33 cellular contexts compared by ENCODE assay signal in genomic region chr13:35411059-35411744, GRCh38.
DNase-seq lines count a peak whose midpoint lies in the region; ATAC-seq, FAIRE-seq and TF ChIP-seq lines count a peak whose summit lies in the region.
"Had no signal": no experiment of that assay in that cellular context is flagged by ENCODE, and none has a peak within 500 bp of the region (broad histone marks: within the 10 kb centered on the region; RNA-seq: fewer than 3 reads in every experiment).

No MANE protein-coding gene starts in this region.

- H3K27ac ChIP-seq in HepG2 (ENCODE audit: extremely low read length, insufficient read depth, low read length) (no peak overlapping the region), right lobe of liver (no peak overlapping the region), psoas muscle (no peak overlapping the region)
- H3K27ac ChIP-seq: 22Rv1; A549; BLaER1; BLaER1 treated with 17β-estradiol and CSF1 and Interleukin-3, amounts not matched to agents 10 nM and 100 nM; C4-2B had no signal

- ATAC-seq in HepG2: peak; percentile 63
- peak in 3 of 4 donors; percentile 39 to 66 (median 56) for ATAC-seq in right lobe of liver
- no peak for ATAC-seq in psoas muscle
- ATAC-seq: A549; CD8-positive, alpha-beta T cell had no signal

- intact Hi-C loops in HepG2 (cut with micrococcal nuclease; ENCODE audit: unreplicated experiment): no loop called here
- intact Hi-C loops in right lobe of liver (cut with DNase I): no loop called here
- intact Hi-C loops in psoas muscle (cut with DNase I): no loop called here

- H3K4me3 ChIP-seq in bronchial epithelial cell (ENCODE audit: low read depth, low read length) (no peak overlapping the region), HepG2 (replicated peaks in 1 of 3; ENCODE audit: insufficient read depth in 1 of 3, low read depth in 2 of 3, low read length in 3 of 3) (no peak overlapping the region), right lobe of liver (no peak overlapping the region), psoas muscle (no peak overlapping the region)
- H3K4me3 ChIP-seq: A549; BLaER1; BLaER1 treated with 17β-estradiol and CSF1 and Interleukin-3, amounts not matched to agents 10 nM and 100 nM had no signal

- no peaks in the 10 kb centered on the region for H4K20me1 ChIP-seq in HepG2 (ENCODE audit: insufficient read depth, low read length)
- H4K20me1 ChIP-seq: BLaER1; BLaER1 treated with 17β-estradiol and CSF1 and Interleukin-3, amounts not matched to agents 10 nM and 100 nM had no signal

- no peak overlapping the region for H2AFZ ChIP-seq in HepG2 (ENCODE audit: low read length)

- no peak for TF ChIP-seq RAD21 in HepG2 (CRISPR knock-in tag; IDR thresholded peaks at IDR 0.05)

- in situ Hi-C loops in HepG2 (cut with HindIII; ENCODE audit: extremely low pct_ligation_motif_present, low pct_unique_long_range_greater_than_20kb): no loop called here

- H3K4me2 ChIP-seq in HepG2 (ENCODE audit: low read depth, low read length): no peak overlapping the region
- H3K4me2 ChIP-seq: A549; BLaER1; BLaER1 treated with 17β-estradiol and CSF1 and Interleukin-3, amounts not matched to agents 10 nM and 100 nM had no signal

- H3K4me1 ChIP-seq in HepG2 (ENCODE audit: insufficient read depth, low read length): peaks cover 42% of the 10 kb centered on the region
- H3K4me1 ChIP-seq in right lobe of liver: no peaks in the 10 kb centered on the region
- no peaks in the 10 kb centered on the region for H3K4me1 ChIP-seq in psoas muscle
- H3K4me1 ChIP-seq: A549; BE2C; BLaER1; BLaER1 treated with 17β-estradiol and CSF1 and Interleukin-3, amounts not matched to agents 10 nM and 100 nM; Caco-2 had no signal

- H3K79me2 ChIP-seq in HepG2 (ENCODE audit: insufficient read depth, low read length): no peaks in the 10 kb centered on the region

- peak; percentile 40 for FAIRE-seq in bronchial epithelial cell (lab: Jason Lieb, UNC)
- no peak for FAIRE-seq in HepG2 (lab: Jason Lieb, UNC)
- FAIRE-seq: A204.1, A549, D721Med had no signal

- TF ChIP-seq CTCF in bronchial epithelial cell (IDR thresholded peaks at IDR 0.05; ENCODE audit: insufficient read depth, low read length, severe bottlenecking) (no peak), HepG2 (CRISPR knock-in tag; IDR thresholded peaks at IDR 0.05) (no peak), right lobe of liver (IDR thresholded peaks at IDR 0.05) (no peak), psoas muscle (IDR thresholded peaks at IDR 0.05) (no peak), GM20000 (IDR thresholded peaks at IDR 0.05; ENCODE audit: extremely low read depth, missing control alignments) (no peak)

- H3K36me3 ChIP-seq in bronchial epithelial cell (ENCODE audit: control insufficient read depth, insufficient read depth, low read length) (no peaks in the 10 kb centered on the region), HepG2 (replicated peaks in 1 of 2; ENCODE audit: control insufficient read depth in 1 of 2, insufficient read depth in 2 of 2, low read length in 2 of 2) (no peaks in the 10 kb centered on the region), right lobe of liver (no peaks in the 10 kb centered on the region), psoas muscle (ENCODE audit: insufficient read depth in 1 of 2, low read depth in 1 of 2) (no peaks in the 10 kb centered on the region)
- H3K36me3 ChIP-seq: BE2C; BLaER1; BLaER1 treated with 17β-estradiol and CSF1 and Interleukin-3, amounts not matched to agents 10 nM and 100 nM had no signal

- POLR2A ChIA-PET in HepG2 (lab: Yijun Ruan, JAX): no interaction called here

- TF ChIP-seq EP300 in HepG2 (IDR thresholded peaks at IDR 0.05; ENCODE audit: low read depth in 2 of 2, low read length in 2 of 2) (no peak), HepG2 (CRISPR knock-in tag; IDR thresholded peaks at IDR 0.05; ENCODE audit: borderline replicate concordance) (no peak)

- H3K9me3 ChIP-seq in HepG2 (ENCODE audit: low read length) (no peaks in the 10 kb centered on the region), right lobe of liver (no peaks in the 10 kb centered on the region), psoas muscle (no peaks in the 10 kb centered on the region)
- H3K9me3 ChIP-seq: A549; BE2C; BLaER1; BLaER1 treated with 17β-estradiol and CSF1 and Interleukin-3, amounts not matched to agents 10 nM and 100 nM; Caco-2 had no signal

- no peak overlapping the region for H3K9ac ChIP-seq in HepG2 (ENCODE audit: insufficient read depth, low read depth, low read length)
- H3K9ac ChIP-seq: BLaER1; BLaER1 treated with 17β-estradiol and CSF1 and Interleukin-3, amounts not matched to agents 10 nM and 100 nM had no signal

- CTCF ChIA-PET in HepG2 (lab: Yijun Ruan, JAX; ENCODE audit: low intra/inter-chr PET ratio, low total read pairs): no interaction called here

- H3K27me3 ChIP-seq in bronchial epithelial cell (ENCODE audit: control insufficient read depth, insufficient read depth, low read length) (no peaks in the 10 kb centered on the region), HepG2 (ENCODE audit: control insufficient read depth in 1 of 2, insufficient read depth in 2 of 2, low read length in 2 of 2) (no peaks in the 10 kb centered on the region), right lobe of liver (no peaks in the 10 kb centered on the region), psoas muscle (ENCODE audit: insufficient read depth in 3 of 3, low read length in 2 of 3) (no peaks in the 10 kb centered on the region)
- H3K27me3 ChIP-seq: BE2C; BLaER1; BLaER1 treated with 17β-estradiol and CSF1 and Interleukin-3, amounts not matched to agents 10 nM and 100 nM had no signal

- no peak for DNase-seq in bronchial epithelial cell (ENCODE audit: low read depth)
- no peak for DNase-seq in HepG2 (ENCODE audit: low spot score)
- DNase-seq in right lobe of liver: no peak
- DNase-seq in psoas muscle: no peak
- DNase-seq in CD1c-positive myeloid dendritic cell (ENCODE audit: extremely low spot score): no peak
- no peak for DNase-seq in GM20000 (ENCODE audit: low spot score)
- DNase-seq: 8988T; ACHN; AML-193; BE2C; C1 segment of cervical spinal cord; Caco-2; Calu3; CD4-positive, alpha-beta memory T cell; CD4-positive, alpha-beta T cell; CD4-positive, CD25-positive, alpha-beta regulatory T cell; CD8-positive, alpha-beta memory T cell; CD8-positive, alpha-beta T cell; COR-L47; DMS 273 treated with DMSO at 0.1 percent for 48 hours; DMS153; DMS53; DMS79; DMS79 treated with DMSO at 0.1 percent for 48 hours; DND-41; EL had no signal

- 26% methylated on average over 2 of the region's 2 CpGs for WGBS in HepG2 (ENCODE audit: low lambda C conversion rate)
- 38% methylated on average over 2 of the region's 2 CpGs for WGBS in right lobe of liver (ENCODE audit: insufficient coverage, low coverage, low lambda C conversion rate, missing lambda C conversion rate)
- WGBS in psoas muscle, 3 donors: 92 to 96% (median 94%) methylated on average over 2 of the region's 2 CpGs

- no TSS peak for BruUV-seq in HepG2 (replicated peaks; lab: Mats Ljungman, UMichigan)

- no peak for TF ChIP-seq POLR2A in HepG2 (IDR thresholded peaks at IDR 0.05; ENCODE audit: insufficient read depth in 1 of 2, low read depth in 2 of 2, low read length in 2 of 2)
- no peak for TF ChIP-seq POLR2A in right lobe of liver (IDR thresholded peaks at IDR 0.05)

TF ChIP-seq in HepG2, 621 proteins besides CTCF, POLR2A, EP300 and RAD21 (continues in another document):
- TF ChIP-seq TEAD2 (CRISPR knock-in tag; IDR thresholded peaks at IDR 0.05): no peak
- TF ChIP-seq ZNF660 (CRISPR knock-in tag; IDR thresholded peaks at IDR 0.05; ENCODE audit: borderline replicate concordance, low read depth): no peak
- TF ChIP-seq MEIS2 (CRISPR knock-in tag; IDR thresholded peaks at IDR 0.05): no peak
- peak; percentile 64 for TF ChIP-seq ONECUT2 (CRISPR knock-in tag; IDR thresholded peaks at IDR 0.05)
- TF ChIP-seq ZKSCAN5 (CRISPR knock-in tag; IDR thresholded peaks at IDR 0.05): 0 out of 2 replicates have a peak, but pooled peaks have one; percentile 68
- no peak; the same call in 1 of the 2 replicates for TF ChIP-seq FOXP1 (IDR thresholded peaks at IDR 0.05)
- TF ChIP-seq FOXP1 (CRISPR knock-in tag; IDR thresholded peaks at IDR 0.05): no peak
- no peak for TF ChIP-seq HDAC2 (CRISPR knock-in tag; IDR thresholded peaks at IDR 0.05)
- no peak for TF ChIP-seq ZNF354B (CRISPR knock-in tag; IDR thresholded peaks at IDR 0.05)
- no peak for TF ChIP-seq BCL3 (CRISPR knock-in tag; IDR thresholded peaks at IDR 0.05)
- no peak for TF ChIP-seq NCOA2 (CRISPR knock-in tag; IDR thresholded peaks at IDR 0.05)
- TF ChIP-seq ZNF569 (CRISPR knock-in tag; IDR thresholded peaks at IDR 0.05; ENCODE audit: borderline replicate concordance): no peak
- TF ChIP-seq ZNF121 (CRISPR knock-in tag; IDR thresholded peaks at IDR 0.05): 0 out of 2 replicates have a peak, but pooled peaks have one; percentile 13
- 0 out of 2 replicates have a peak, but pooled peaks have one; percentile 35 for TF ChIP-seq PHF21A (CRISPR knock-in tag; IDR thresholded peaks at IDR 0.05)
- TF ChIP-seq ZBTB43 (CRISPR knock-in tag; conservative IDR thresholded peaks at IDR 0.05): no peak

Comparison
In these comparisons a context has a peak if more than half of its experiments do, and no peak if none do; other contexts are left out.
1. ATAC-seq: peak in HepG2 (single experiment) and right lobe of liver (3 of 4); none in psoas muscle (0 of 4).